9 cellular contexts compared by ENCODE assay signal in genomic region chr2:197675711-197676188, GRCh38. TPM values are rescaled to one million over a fixed set of nuclear protein-coding genes. Genes with fewer than 3 reads are reported as not detected.
DNase-seq lines count a peak whose midpoint lies in the region; ATAC-seq and TF ChIP-seq lines count a peak whose summit lies in the region.
"Had no signal": no experiment of that assay in that cellular context is flagged by ENCODE, and none has a peak within 500 bp of the region (broad histone marks: within the 10 kb centered on the region; RNA-seq: fewer than 3 reads in every experiment).

No MANE protein-coding gene starts in this region.

- H3K36me3 ChIP-seq in skeletal muscle satellite cell (ENCODE audit: insufficient read depth, low read length): no peaks in the 10 kb centered on the region

- no peak for ATAC-seq in esophagus mucosa
- no peak for ATAC-seq in HG03159 (IDR thresholded peaks at IDR 0.05; ENCODE audit: unreplicated experiment)

- peaks cover 4% of the 10 kb centered on the region for H3K36me3 Mint-ChIP-seq in chondrocyte (ENCODE audit: low read depth)

- no peaks in the 10 kb centered on the region for H3K27me3 ChIP-seq in skeletal muscle satellite cell (ENCODE audit: control insufficient read depth, insufficient read depth, low read length)

- no peaks in the 10 kb centered on the region for H3K27me3 Mint-ChIP-seq in chondrocyte (ENCODE audit: low read depth)

- peak overlapping the region; percentile 74 for H3K9ac ChIP-seq in skeletal muscle satellite cell (ENCODE audit: low read depth, low read length)

- H3K9me3 ChIP-seq in skeletal muscle satellite cell (replicated peaks; ENCODE audit: low read length): no peaks in the 10 kb centered on the region

- peaks cover 15% of the 10 kb centered on the region for H3K4me1 ChIP-seq in skeletal muscle satellite cell (ENCODE audit: control insufficient read depth, insufficient read depth, low read length)

- H3K9me3 Mint-ChIP-seq in chondrocyte (ENCODE audit: low read depth): peaks cover 2% of the 10 kb centered on the region

- H3K4me3 ChIP-seq in skeletal muscle satellite cell (ENCODE audit: low read length): peak overlapping the region; percentile 73

- peak overlapping the region; percentile 73 for H3K4me3 Mint-ChIP-seq in chondrocyte (ENCODE audit: unreplicated experiment)

- peaks cover 45% of the 10 kb centered on the region for H3K4me1 Mint-ChIP-seq in chondrocyte (ENCODE audit: low read depth)

- peak overlapping the region; percentile 98 for H3K27ac Mint-ChIP-seq in chondrocyte (ENCODE audit: unreplicated experiment)

- no peak for TF ChIP-seq CTCF in chondrocyte (IDR thresholded peaks at IDR 0.05)

- peak; percentile 33 for DNase-seq in GM04504 (ENCODE audit: low read depth)
- DNase-seq in chondrocyte (ENCODE audit: low spot score): no peak
- peak; percentile 43 for DNase-seq in iPS-NIHi7 (ENCODE audit: extremely low spot score)
- DNase-seq in activated CD4-positive, alpha-beta T cell treated with anti-CD3 and anti-CD28 coated beads for 4 hours: no peak
- DNase-seq in NOMO-1 (lab: John Stamatoyannopoulos, UW; ENCODE audit: unreplicated experiment in 2 of 2): no peak
- DNase-seq: NCI-H345 had no signal

- peak overlapping the region; percentile 90 for H3K4me2 ChIP-seq in skeletal muscle satellite cell (ENCODE audit: low read length)

RNA-seq across cellular contexts. Expression of gene RFTN2, which starts 0.4 kb away (rescaled TPM):
- total RNA-seq in chondrocyte (11.5 to 28.5 TPM (median 13.6 TPM) in 3 replicates), esophagus mucosa (1.5 TPM)
- total RNA-seq in skeletal muscle satellite cell (2012; rRNA removed): 0.87 and 2.0 TPM in 2 replicates

RNA-seq across cellular contexts. Expression of gene MARS2, which starts 29.4 kb away (rescaled TPM):
- total RNA-seq in chondrocyte: 2.9 to 4.0 TPM (median 3.1 TPM) in 3 replicates
- total RNA-seq in skeletal muscle satellite cell (2012; rRNA removed): 8.9 and 10.3 TPM in 2 replicates
- 5.7 TPM for total RNA-seq in esophagus mucosa

Comparison
In these comparisons a context has a peak if more than half of its experiments do, and no peak if none do; other contexts are left out.
1. DNase-seq: peak in GM04504 (single experiment) and iPS-NIHi7 (single experiment); none in chondrocyte (single experiment), activated CD4-positive, alpha-beta T cell treated with anti-CD3 and anti-CD28 coated beads for 4 hours (0 of 2) and NOMO-1 (0 of 2).